8 cellular contexts compared by ENCODE assay signal in genomic region chr10:62037166-62037831, GRCh38.
DNase-seq lines count a peak whose midpoint lies in the region; ATAC-seq and TF ChIP-seq lines count a peak whose summit lies in the region.

No MANE protein-coding gene starts in this region.

- DNase-seq in left ventricle myocardium inferior = no peak
- DNase-seq in cardiac septum (ENCODE audit: low spot score) = no peak
- DNase-seq in activated naive CD4-positive, alpha-beta T cell treated with anti-CD3 and anti-CD28 coated beads, Interleukin-2, amount 50 U/mL, for 72 hours (ENCODE audit: low spot score in 2 of 2) = no peak
- DNase-seq in left lung = no peak
- peak; percentile 47 to 62 for DNase-seq in uterus
- no peak for DNase-seq in substantia nigra (lab: John Stamatoyannopoulos, UW)
- no peak for DNase-seq in SIG-M5 (lab: John Stamatoyannopoulos, UW)
- DNase-seq in CD8-positive, alpha-beta memory T cell = no peak

- no peaks in the 10 kb centered on the region for H3K27me3 ChIP-seq in left ventricle myocardium inferior (ENCODE audit: low read depth)
- no peaks in the 10 kb centered on the region for H3K27me3 ChIP-seq in left lung
- H3K27me3 ChIP-seq in uterus = no peaks in the 10 kb centered on the region
- H3K27me3 ChIP-seq in CD8-positive, alpha-beta memory T cell (ENCODE audit: insufficient read depth, low read length, poor library complexity, severe bottlenecking) = no peaks in the 10 kb centered on the region

- H3K36me3 ChIP-seq in left ventricle myocardium inferior (no peaks in the 10 kb centered on the region), left lung (no peaks in the 10 kb centered on the region), uterus (no peaks in the 10 kb centered on the region)
- H3K36me3 ChIP-seq in CD8-positive, alpha-beta memory T cell (ENCODE audit: insufficient read depth, low read length) = no peaks in the 10 kb centered on the region

- peaks cover 50 to 81% (median 72%) of the 10 kb centered on the region in 3 donors for H3K4me1 Mint-ChIP-seq in CD8-positive, alpha-beta memory T cell

- H3K4me1 ChIP-seq in left ventricle myocardium inferior (peaks cover 38% of the 10 kb centered on the region), left lung (peaks cover 19 to 40% of the 10 kb centered on the region in 2 donors), uterus (peaks cover 6 to 21% of the 10 kb centered on the region in 2 donors)
- peaks cover 51% of the 10 kb centered on the region for H3K4me1 ChIP-seq in CD8-positive, alpha-beta memory T cell (ENCODE audit: insufficient read depth, low read length)

- no peaks in the 10 kb centered on the region for H3K9me3 ChIP-seq in left ventricle myocardium inferior (replicated peaks)
- no peaks in the 10 kb centered on the region for H3K9me3 ChIP-seq in left lung
- no peaks in the 10 kb centered on the region for H3K9me3 ChIP-seq in uterus
- no peaks in the 10 kb centered on the region for H3K9me3 ChIP-seq in CD8-positive, alpha-beta memory T cell (ENCODE audit: low read length)

- CTCF ChIA-PET in CD8-positive, alpha-beta memory T cell (lab: Charles Lee) = interaction anchor here (1.7 to 7.8 kb wide), 12 partner anchors 10 to 227 kb away, joined by 4 to 69 read pairs (median 10); partner anchors contain the start of gene ARID5B

- H3K4me3 Mint-ChIP-seq in CD8-positive, alpha-beta memory T cell = no peak overlapping the region

- TF ChIP-seq POLR2A in uterus (IDR thresholded peaks at IDR 0.05) = no peak

- intact Hi-C loops in left ventricle myocardium inferior (cut with micrococcal nuclease) = loop anchor here (5.0 kb wide), 1 partner anchor 140 kb away; no protein-coding TSS in a partner anchor
- intact Hi-C loops in cardiac septum (cut with DNase I) = loop anchor here (10.0 kb wide), 1 partner anchor 282 kb away; no protein-coding TSS in a partner anchor
- intact Hi-C loops in left lung (cut with DNase I) = no loop called here
- intact Hi-C loops in uterus (cut with DNase I; ENCODE audit: low total_unique reads) = loop anchor here (10.0 kb wide), 1 partner anchor 198 kb away; no protein-coding TSS in a partner anchor

- POLR2A ChIA-PET in CD8-positive, alpha-beta memory T cell (lab: Charles Lee) = interaction anchor here (0.7 kb wide), 1 partner anchor 1189 kb away, joined by 3 read pairs; no protein-coding TSS in a partner anchor

- ATAC-seq in activated naive CD4-positive, alpha-beta T cell treated with anti-CD3 and anti-CD28 coated beads, Interleukin-2, amount 50 U/mL, for 72 hours = no peak
- peak; percentile 64 for ATAC-seq in left lung

- no peaks in the 10 kb centered on the region for H3K27me3 Mint-ChIP-seq in CD8-positive, alpha-beta memory T cell

- TF ChIP-seq CTCF in left ventricle myocardium inferior (IDR thresholded peaks at IDR 0.05; ENCODE audit: borderline replicate concordance) = no peak
- TF ChIP-seq CTCF in left lung (IDR thresholded peaks at IDR 0.05) = no peak
- TF ChIP-seq CTCF in uterus (IDR thresholded peaks at IDR 0.05) = no peak

- H3K36me3 Mint-ChIP-seq in activated naive CD4-positive, alpha-beta T cell treated with anti-CD3 and anti-CD28 coated beads, Interleukin-2, amount 50 U/mL, for 72 hours = peaks cover 16 to 67% of the 10 kb centered on the region in 2 donors
- peaks cover 0 to 5% (median 2%) of the 10 kb centered on the region in 3 donors for H3K36me3 Mint-ChIP-seq in CD8-positive, alpha-beta memory T cell

- H3K27ac Mint-ChIP-seq in activated naive CD4-positive, alpha-beta T cell treated with anti-CD3 and anti-CD28 coated beads, Interleukin-2, amount 50 U/mL, for 72 hours = peak overlapping the region; percentile 80 to 88
- H3K27ac Mint-ChIP-seq in CD8-positive, alpha-beta memory T cell = peak overlapping the region in 2 of 8 donors; percentile 70 to 85

- H3K4me3 ChIP-seq in left ventricle myocardium inferior = no peak overlapping the region
- no peak overlapping the region for H3K4me3 ChIP-seq in left lung
- no peak overlapping the region for H3K4me3 ChIP-seq in uterus
- H3K4me3 ChIP-seq in CD8-positive, alpha-beta memory T cell (ENCODE audit: low read length) = no peak overlapping the region

- H3K27ac ChIP-seq in left ventricle myocardium inferior (replicated peaks) (peak overlapping the region; percentile 28), left lung (peak overlapping the region; percentile 74 to 79), uterus (peak overlapping the region; percentile 79 to 96), substantia nigra (ENCODE audit: low read depth, low read length, poor library complexity, severe bottlenecking) (no peak overlapping the region)
- no peak overlapping the region for H3K27ac ChIP-seq in CD8-positive, alpha-beta memory T cell (ENCODE audit: low read depth, low read length)

- peaks cover 0 to 4% of the 10 kb centered on the region in 2 donors for H3K9me3 Mint-ChIP-seq in activated naive CD4-positive, alpha-beta T cell treated with anti-CD3 and anti-CD28 coated beads, Interleukin-2, amount 50 U/mL, for 72 hours
- H3K9me3 Mint-ChIP-seq in CD8-positive, alpha-beta memory T cell = no peaks in the 10 kb centered on the region

Comparison
In these comparisons a context has a peak if more than half of its experiments do, and no peak if none do; other contexts are left out.
1. DNase-seq: peak in uterus (2 of 2); none in left ventricle myocardium inferior (single experiment), cardiac septum (single experiment), activated naive CD4-positive, alpha-beta T cell treated with anti-CD3 and anti-CD28 coated beads, Interleukin-2, amount 50 U/mL, for 72 hours (0 of 2), left lung (0 of 2), substantia nigra (0 of 49), SIG-M5 (single experiment) and CD8-positive, alpha-beta memory T cell (0 of 5).
2. H3K27ac ChIP-seq: peak in left ventricle myocardium inferior (single experiment), left lung (2 of 2) and uterus (2 of 2); none in substantia nigra (single experiment) and CD8-positive, alpha-beta memory T cell (single experiment).
3. intact Hi-C loops: an anchor here in left ventricle myocardium inferior (5.0 kb wide), cardiac septum (10.0 kb wide) and uterus (10.0 kb wide); none called in left lung.